17 cellular contexts compared by ENCODE assay signal in genomic region chr2:112087346-112088020, GRCh38. TPM values are rescaled to one million over a fixed set of nuclear protein-coding genes. Genes with fewer than 3 reads are reported as not detected.
DNase-seq lines count a peak whose midpoint lies in the region; ATAC-seq and TF ChIP-seq lines count a peak whose summit lies in the region.
"Had no signal": no experiment of that assay in that cellular context is flagged by ENCODE, and none has a peak within 500 bp of the region (broad histone marks: within the 10 kb centered on the region; RNA-seq: fewer than 3 reads in every experiment).

No MANE protein-coding gene starts in this region.

- TF ChIP-seq POLR2A in prostate gland (IDR thresholded peaks at IDR 0.05) (no peak), esophagus squamous epithelium (IDR thresholded peaks at IDR 0.05) (no peak)

- no peak for TF ChIP-seq CTCF in GM13976 (IDR thresholded peaks at IDR 0.05; ENCODE audit: borderline replicate concordance, control extremely low read depth, extremely low read depth, insufficient read depth, missing control alignments)
- no peak for TF ChIP-seq CTCF in GM20000 (IDR thresholded peaks at IDR 0.05; ENCODE audit: extremely low read depth, missing control alignments)
- TF ChIP-seq CTCF in endothelial cell (IDR thresholded peaks at IDR 0.05; ENCODE audit: unreplicated experiment) = no peak
- no peak for TF ChIP-seq CTCF in prostate gland (IDR thresholded peaks at IDR 0.05)
- no peak for TF ChIP-seq CTCF in esophagus squamous epithelium (IDR thresholded peaks at IDR 0.05)

- peaks cover 4% of the 10 kb centered on the region for H3K27me3 Mint-ChIP-seq in endothelial cell (ENCODE audit: unreplicated experiment)

- peaks cover 28% of the 10 kb centered on the region for H3K4me1 Mint-ChIP-seq in endothelial cell (ENCODE audit: unreplicated experiment)

- H3K36me3 ChIP-seq in prostate gland (peaks cover 0 to 6% of the 10 kb centered on the region in 2 donors), esophagus squamous epithelium (peaks cover 6 to 100% (median 35%) of the 10 kb centered on the region in 3 donors)

- no peak overlapping the region for H3K27ac Mint-ChIP-seq in endothelial cell (ENCODE audit: unreplicated experiment)
- H3K27ac Mint-ChIP-seq: activated T-helper 2 cell treated with anti-CD3 and anti-CD28 coated beads, Interferon-gamma antibody, Interleukin-2, Interleukin-4, amounts not matched to agents 10 μg/mL and 5 μg/mL and 100 μg/mL, durations not matched to agents 14 hours and 24 hours and 36 hours had no signal

- H3K27ac ChIP-seq in prostate gland (no peak overlapping the region), esophagus squamous epithelium (no peak overlapping the region)
- H3K27ac ChIP-seq: SJSA1 had no signal

- H3K4me3 ChIP-seq in prostate gland = no peak overlapping the region
- no peak overlapping the region for H3K4me3 ChIP-seq in esophagus squamous epithelium
- H3K4me3 ChIP-seq: SJSA1 had no signal

- H3K27me3 ChIP-seq in prostate gland (replicated peaks; ENCODE audit: insufficient read depth) = no peaks in the 10 kb centered on the region
- no peaks in the 10 kb centered on the region for H3K27me3 ChIP-seq in esophagus squamous epithelium
- H3K27me3 ChIP-seq: SJSA1 had no signal

- H3K4me1 ChIP-seq in prostate gland (replicated peaks) = no peaks in the 10 kb centered on the region
- H3K4me1 ChIP-seq in esophagus squamous epithelium = peaks cover 0 to under 1% (median 0%) of the 10 kb centered on the region in 3 donors

- in situ Hi-C loops in GM13976 (cut with MboI; ENCODE audit: low sequenced_read_pairs, unreplicated experiment) = no loop called here

- H3K9me3 ChIP-seq in prostate gland = no peaks in the 10 kb centered on the region
- no peaks in the 10 kb centered on the region for H3K9me3 ChIP-seq in esophagus squamous epithelium
- H3K9me3 ChIP-seq: SJSA1 had no signal

- no peaks in the 10 kb centered on the region for H3K9me3 Mint-ChIP-seq in endothelial cell (ENCODE audit: unreplicated experiment)
- H3K9me3 Mint-ChIP-seq: activated T-helper 2 cell treated with anti-CD3 and anti-CD28 coated beads, Interferon-gamma antibody, Interleukin-2, Interleukin-4, amounts not matched to agents 10 μg/mL and 5 μg/mL and 100 μg/mL, durations not matched to agents 14 hours and 24 hours and 36 hours; CD14-positive monocyte; nephron had no signal

- DNase-seq in GM13976 (ENCODE audit: low spot score) (peak; percentile 62), GM20000 (ENCODE audit: low spot score) (peak; percentile 56), endothelial cell (ENCODE audit: low spot score) (no peak), cortex of kidney (lab: John Stamatoyannopoulos, UW) (no peak), prostate gland (ENCODE audit: low spot score) (no peak), esophagus squamous epithelium (lab: John Stamatoyannopoulos, UW) (no peak)
- DNase-seq: activated CD4-positive, alpha-beta T cell treated with anti-CD3 and anti-CD28 coated beads for 1 hour; caudate nucleus; GOT3; NCI-H1048; NCI-H748 treated with DMSO at 0.1 percent for 48 hours had no signal

- H3K36me3 Mint-ChIP-seq in endothelial cell (ENCODE audit: low read depth, unreplicated experiment) = peaks cover 74% of the 10 kb centered on the region

- H3K4me3 Mint-ChIP-seq in endothelial cell (ENCODE audit: unreplicated experiment) = peak overlapping the region; percentile 69
- H3K4me3 Mint-ChIP-seq: CD14-positive monocyte, nephron had no signal

- ATAC-seq in HG03097 (IDR thresholded peaks at IDR 0.05; ENCODE audit: low FRiP score, unreplicated experiment) (peak; percentile 57), HG03439 (IDR thresholded peaks at IDR 0.05; ENCODE audit: unreplicated experiment) (no peak)

- intact Hi-C loops in prostate gland (cut with DNase I) (no loop called here), esophagus squamous epithelium (cut with DNase I) (no loop called here)

- WGBS in prostate gland = 90% methylated on average over 9 of the region's 9 CpGs
- WGBS in esophagus squamous epithelium, 2 donors = 82 to 90% methylated on average over 9 of the region's 9 CpGs

RNA-seq across cellular contexts. Expression of gene TMEM87B, which starts 32.4 kb away (rescaled TPM):
- total RNA-seq in endothelial cell (ENCODE audit: unreplicated experiment) = 22.6 TPM
- total RNA-seq in prostate gland = 10 to 100 TPM; 21.5 to 60.7 TPM
- total RNA-seq in esophagus squamous epithelium = 10 to 100 TPM; 17.7 to 30.0 (median 23.6) TPM

RNA-seq across cellular contexts. Expression of gene FBLN7, which starts 50.7 kb away (rescaled TPM):
- total RNA-seq in endothelial cell (ENCODE audit: unreplicated experiment) (0.36 TPM), prostate gland (1 to 10 TPM; 3.0 to 4.0 TPM), esophagus squamous epithelium (1 to 10 TPM in 3 of 4 donors, not detected in 1; 1.1 to 2.9 (median 2.5) TPM)
- total RNA-seq: SJSA1 had no signal

Comparison
In these comparisons a context has a peak if more than half of its experiments do, and no peak if none do; other contexts are left out.
1. DNase-seq: peak in GM13976 (single experiment) and GM20000 (single experiment); none in endothelial cell (single experiment), cortex of kidney (single experiment), prostate gland (single experiment) and esophagus squamous epithelium (single experiment).